ENCODE assay signal across 8 cellular contexts in genomic region chr16:85554791-85555548, GRCh38. TPM values are rescaled to one million over a fixed set of nuclear protein-coding genes. Genes with fewer than 3 reads are reported as not detected.
DNase-seq lines count a peak whose midpoint lies in the region; ATAC-seq and TF ChIP-seq lines count a peak whose summit lies in the region.

No MANE protein-coding gene starts in this region.

- peak overlapping the region; percentile 93 for H3K27ac Mint-ChIP-seq in activated CD8-positive, alpha-beta T cell treated with anti-CD3 and anti-CD28 coated beads for 36 hours
- peak overlapping the region; percentile 94 to 95 for H3K27ac Mint-ChIP-seq in effector memory CD8-positive, alpha-beta T cell

- H3K4me1 Mint-ChIP-seq in activated CD8-positive, alpha-beta T cell treated with anti-CD3 and anti-CD28 coated beads for 36 hours (ENCODE audit: low read depth) = peaks cover 54% of the 10 kb centered on the region
- peaks cover 42 to 50% of the 10 kb centered on the region in 2 donors for H3K4me1 Mint-ChIP-seq in effector memory CD8-positive, alpha-beta T cell (ENCODE audit: low read depth in 2 of 2)

- H3K36me3 Mint-ChIP-seq in activated CD8-positive, alpha-beta T cell treated with anti-CD3 and anti-CD28 coated beads for 36 hours (ENCODE audit: low read depth) = no peaks in the 10 kb centered on the region
- peaks cover 60% of the 10 kb centered on the region for H3K36me3 Mint-ChIP-seq in effector memory CD8-positive, alpha-beta T cell (ENCODE audit: insufficient read depth)

- intact Hi-C loops in activated CD8-positive, alpha-beta T cell treated with anti-CD3 and anti-CD28 coated beads for 36 hours (cut with micrococcal nuclease) = no loop called here

- CTCF ChIA-PET in activated CD8-positive, alpha-beta T cell treated with anti-CD3 and anti-CD28 coated beads for 36 hours (lab: Charles Lee) = interaction anchor here (0.6 to 6.1 kb wide), 13 partner anchors 10 to 440 kb away, joined by 3 to 59 read pairs (median 4); partner anchors contain the start of gene GSE1

- TF ChIP-seq CTCF in GM13976 (IDR thresholded peaks at IDR 0.05; ENCODE audit: borderline replicate concordance, control extremely low read depth, extremely low read depth, insufficient read depth, missing control alignments) = no peak
- no peak for TF ChIP-seq CTCF in activated CD8-positive, alpha-beta T cell treated with anti-CD3 and anti-CD28 coated beads for 36 hours (IDR thresholded peaks at IDR 0.05)

- H3K9me3 Mint-ChIP-seq in activated CD8-positive, alpha-beta T cell treated with anti-CD3 and anti-CD28 coated beads for 36 hours = no peaks in the 10 kb centered on the region
- no peaks in the 10 kb centered on the region for H3K9me3 Mint-ChIP-seq in effector memory CD8-positive, alpha-beta T cell

- peak overlapping the region; percentile 79 for H3K4me3 Mint-ChIP-seq in activated CD8-positive, alpha-beta T cell treated with anti-CD3 and anti-CD28 coated beads for 36 hours
- peak overlapping the region; percentile 90 to 95 for H3K4me3 Mint-ChIP-seq in effector memory CD8-positive, alpha-beta T cell

- POLR2A ChIA-PET in activated CD8-positive, alpha-beta T cell treated with anti-CD3 and anti-CD28 coated beads for 36 hours (lab: Charles Lee) = interaction anchor here (0.7 to 6.0 kb wide), 13 partner anchors 9 to 451 kb away, joined by 3 to 52 read pairs (median 6); partner anchors contain the start of gene GSE1

- in situ Hi-C loops in GM13976 (cut with MboI; ENCODE audit: low sequenced_read_pairs, unreplicated experiment) = loop anchor here (10.0 kb wide), 1 partner anchor 50 kb away; no protein-coding TSS in a partner anchor

- peak; percentile 43 for ATAC-seq in activated CD8-positive, alpha-beta T cell treated with anti-CD3 and anti-CD28 coated beads for 36 hours
- peak; percentile 23 for ATAC-seq in effector memory CD8-positive, alpha-beta T cell (replicated peaks)
- ATAC-seq in stimulated activated naive CD8-positive, alpha-beta T cell treated with anti-CD3 and anti-CD28 coated beads, Interleukin-15, Interleukin-2, amounts not matched to agents 100 U/mL and 50 U/mL, for 24 hours = peak; percentile 41
- ATAC-seq in HG02970 (IDR thresholded peaks at IDR 0.05; ENCODE audit: low FRiP score, unreplicated experiment) = no peak

- DNase-seq in GM13976 (ENCODE audit: low spot score) (peak; percentile 79), NCI-H446 treated with DMSO at 0.1 percent for 48 hours (lab: John Stamatoyannopoulos, UW) (peak; percentile 53), mucosa of gallbladder (ENCODE audit: low spot score) (peak; percentile 45), NCI-H2029 treated with DMSO at 0.1 percent for 48 hours (lab: John Stamatoyannopoulos, UW) (no peak)
- peak; percentile 83 for DNase-seq in activated CD8-positive, alpha-beta T cell treated with anti-CD3 and anti-CD28 coated beads for 36 hours
- DNase-seq in effector memory CD8-positive, alpha-beta T cell = peak; percentile 52 to 64 (median 56)
- peak; percentile 77 for DNase-seq in stimulated activated naive CD8-positive, alpha-beta T cell treated with anti-CD3 and anti-CD28 coated beads, Interleukin-15, Interleukin-2, amounts not matched to agents 100 U/mL and 50 U/mL, for 24 hours

- H3K27me3 Mint-ChIP-seq in activated CD8-positive, alpha-beta T cell treated with anti-CD3 and anti-CD28 coated beads for 36 hours = no peaks in the 10 kb centered on the region
- H3K27me3 Mint-ChIP-seq in effector memory CD8-positive, alpha-beta T cell = no peaks in the 10 kb centered on the region

RNA-seq across cellular contexts. Expression of gene GSE1, which starts 58.2 kb away (rescaled TPM):
- 10 to 100 TPM; 33.6 to 34.5 TPM for total RNA-seq in activated CD8-positive, alpha-beta T cell treated with anti-CD3 and anti-CD28 coated beads for 36 hours
- 82.9 TPM for total RNA-seq in mucosa of gallbladder
